ENCODE assay signal across 19 cellular contexts in the genomic region with DNA sequence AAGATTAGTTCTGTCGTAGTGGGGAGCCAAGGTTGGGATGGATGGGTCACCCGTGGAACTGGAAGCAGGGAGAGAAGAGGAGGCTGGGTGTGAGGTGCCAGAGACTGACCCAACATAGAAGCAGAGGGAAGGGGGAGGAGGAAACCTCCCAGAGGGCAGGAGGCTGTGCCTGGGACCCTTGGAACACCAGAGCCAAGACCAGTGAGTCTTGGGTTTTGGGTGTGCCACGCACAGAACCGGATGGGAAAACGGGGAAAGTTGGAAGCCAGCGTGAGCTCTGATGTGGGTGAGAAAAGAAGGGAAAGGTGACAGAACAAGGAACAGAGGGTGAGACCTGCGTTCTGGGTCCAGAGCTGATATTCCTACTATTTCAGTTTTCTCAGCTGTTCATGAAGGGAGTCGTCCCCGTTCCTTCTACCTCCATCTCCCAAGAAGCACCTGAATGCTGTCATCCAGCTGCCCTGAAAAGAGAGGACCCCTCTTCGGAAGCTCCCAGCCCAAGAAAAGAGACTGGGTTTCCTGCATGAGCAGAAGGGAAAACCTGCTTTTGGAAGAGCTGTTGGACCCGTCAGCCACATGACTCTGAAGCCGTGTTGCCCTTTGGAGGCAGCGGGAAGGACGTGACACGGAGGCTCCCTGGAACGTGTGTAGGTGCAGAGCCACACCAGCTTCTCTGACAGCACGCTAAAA.
"Had no signal": no experiment of that assay in that cellular context is flagged by ENCODE, and none has a peak within 500 bp of the region (broad histone marks: within the 10 kb centered on the region; RNA-seq: fewer than 3 reads in every experiment).

No MANE protein-coding gene starts in this region.

- H3K4me3 Mint-ChIP-seq: activated T-helper 1 cell treated with anti-CD3 and anti-CD28 coated beads, Interleukin-12 subunit alpha, Interleukin-12 subunit beta, Interleukin-2, Interleukin-4 antibody, amounts not matched to agents 30 ng/mL and 10 ng/mL and 1 ng/mL, durations not matched to agents 14 hours and 24 hours and 36 hours; mesothelial cell of epicardium; nephron progenitor cell had no signal

- H3K27ac Mint-ChIP-seq: activated T-helper 1 cell treated with anti-CD3 and anti-CD28 coated beads, Interleukin-12 subunit alpha, Interleukin-12 subunit beta, Interleukin-2, Interleukin-4 antibody, amounts not matched to agents 30 ng/mL and 10 ng/mL and 1 ng/mL, durations not matched to agents 14 hours and 24 hours and 36 hours; mesothelial cell of epicardium; nephron progenitor cell had no signal

- H3K36me3 ChIP-seq: ascending aorta, breast epithelium, gastrocnemius medialis, heart right ventricle, lower lobe of right lung, suprapubic skin, upper lobe of left lung had no signal

- H3K4me3 ChIP-seq: ascending aorta, breast epithelium, gastrocnemius medialis, heart right ventricle, lower lobe of right lung, suprapubic skin, upper lobe of left lung had no signal

- DNase-seq: activated CD4-positive, alpha-beta T cell treated with anti-CD3 and anti-CD28 coated beads, Interleukin-2, amount 50 U/mL, for 1 hour; cerebellar nuclear complex; erythroblast; gastrocnemius medialis; heart right ventricle; left cardiac atrium; lower lobe of right lung; nephron progenitor cell; stimulated activated CD4-positive, alpha-beta T cell treated with anti-CD3 and anti-CD28 coated beads, Interleukin-2, amount 100 ng/mL, for 48 hours; stimulated activated naive CD4-positive, alpha-beta T cell; SW 1271 had no signal

- ATAC-seq: activated CD4-positive, CD25-positive, alpha-beta regulatory T cell treated with anti-CD3 and anti-CD28 coated beads, Interleukin-2, amount 50 U/mL, for 24 hours; gastrocnemius medialis; heart right ventricle; left cardiac atrium; lower lobe of right lung had no signal

- H3K27me3 ChIP-seq: ascending aorta, upper lobe of left lung had no signal

- H3K4me1 ChIP-seq: ascending aorta, breast epithelium, heart right ventricle, lower lobe of right lung, upper lobe of left lung had no signal

- H3K27ac ChIP-seq: ascending aorta, breast epithelium, gastrocnemius medialis, heart right ventricle, lower lobe of right lung, parathyroid adenoma, suprapubic skin, upper lobe of left lung had no signal

- H3K36me3 Mint-ChIP-seq: mesothelial cell of epicardium had no signal
